ENCODE assay signal across 12 cellular contexts in genomic region chr1:78303620-78304019, GRCh38.
A peak's percentile ranks its signal among the peaks of the same experiment; 100 is the strongest.
DNase-seq lines count a peak whose midpoint lies in the region; ATAC-seq and TF ChIP-seq lines count a peak whose summit lies in the region.
"Had no signal": no experiment of that assay in that cellular context is flagged by ENCODE, and none has a peak within 500 bp of the region (broad histone marks: within the 10 kb centered on the region; RNA-seq: fewer than 3 reads in every experiment).

No MANE protein-coding gene starts in this region.

- H2BK120ac ChIP-seq in mesenchymal stem cell (ENCODE audit: low read depth, low read length), result no peak overlapping the region

- H3K14ac ChIP-seq in mesenchymal stem cell (ENCODE audit: low read length in 2 of 2), result no peak overlapping the region

- in situ Hi-C loops in ACHN (cut with HindIII; ENCODE audit: low pct_ligation_motif_present, low pct_unique_long_range_greater_than_20kb, low sequenced_read_pairs), result no loop called here

- DNase-seq in ACHN (peak; percentile 92), M059J (ENCODE audit: low read depth) (peak; percentile 97), epithelial cell of esophagus (ENCODE audit: low read depth) (peak; percentile 98), mesenchymal stem cell (peak; percentile 66), HEK293T (ENCODE audit: extremely low spot score) (no peak), NCI-H1694 (lab: John Stamatoyannopoulos, UW) (no peak), COLO829 (ENCODE audit: low spot score) (no peak)
- DNase-seq: activated gamma-delta T cell treated with Interleukin-2 at 50 U/mL for 16 hours, endodermal cell, NCI-H774 had no signal

- H3K27ac ChIP-seq in mesenchymal stem cell (ENCODE audit: low read length, poor library complexity, severe bottlenecking), result no peak overlapping the region
- H3K27ac ChIP-seq: BLaER1 treated with 17β-estradiol and CSF1 and Interleukin-3, amounts not matched to agents 10 nM and 100 nM had no signal

- no peak overlapping the region for H2BK15ac ChIP-seq in mesenchymal stem cell (ENCODE audit: low read depth, poor library complexity, severe bottlenecking)

- H3K18ac ChIP-seq in mesenchymal stem cell (ENCODE audit: low read depth in 1 of 2, low read length in 2 of 2), result no peak overlapping the region

- H3K4me1 ChIP-seq in mesenchymal stem cell (ENCODE audit: control insufficient read depth, insufficient read depth, low read depth, low read length), result no peaks in the 10 kb centered on the region
- H3K4me1 ChIP-seq: BLaER1 treated with 17β-estradiol and CSF1 and Interleukin-3, amounts not matched to agents 10 nM and 100 nM had no signal

- H2AK5ac ChIP-seq in mesenchymal stem cell (ENCODE audit: low read length, severe bottlenecking), result no peak overlapping the region

- H2BK12ac ChIP-seq in mesenchymal stem cell (ENCODE audit: low read length in 2 of 2), result no peak overlapping the region

- H3K79me1 ChIP-seq in mesenchymal stem cell (replicated peaks; ENCODE audit: low read length, poor library complexity, severe bottlenecking), result no peaks in the 10 kb centered on the region

- no peak overlapping the region for H3K4me2 ChIP-seq in mesenchymal stem cell (ENCODE audit: low read length, poor library complexity, severe bottlenecking)
- H3K4me2 ChIP-seq: BLaER1 treated with 17β-estradiol and CSF1 and Interleukin-3, amounts not matched to agents 10 nM and 100 nM had no signal

- no peaks in the 10 kb centered on the region for H3K36me3 ChIP-seq in mesenchymal stem cell (ENCODE audit: control insufficient read depth in 1 of 2, insufficient read depth in 2 of 2, low read depth in 1 of 2, low read length in 2 of 2)
- H3K36me3 ChIP-seq: BLaER1 treated with 17β-estradiol and CSF1 and Interleukin-3, amounts not matched to agents 10 nM and 100 nM had no signal

- no peak overlapping the region for H4K91ac ChIP-seq in mesenchymal stem cell (ENCODE audit: low read length)

- no peak overlapping the region for H2BK5ac ChIP-seq in mesenchymal stem cell (ENCODE audit: low read depth, low read length, poor library complexity, severe bottlenecking)

- 34% methylated on average over 2 of the region's 2 CpGs for WGBS in mesenchymal stem cell

- H3K4me3 ChIP-seq in epithelial cell of esophagus (ENCODE audit: low read length), result no peak overlapping the region
- H3K4me3 ChIP-seq in mesenchymal stem cell (ENCODE audit: insufficient read depth in 1 of 2, low read depth in 1 of 2, low read length in 2 of 2), result peak overlapping the region in 1 of 2 experiments; percentile 29
- H3K4me3 ChIP-seq: BLaER1 treated with 17β-estradiol and CSF1 and Interleukin-3, amounts not matched to agents 10 nM and 100 nM had no signal

- TF ChIP-seq CTCF in epithelial cell of esophagus (IDR thresholded peaks at IDR 0.05; ENCODE audit: insufficient read depth, low read depth, low read length, missing control alignments), result no peak

- H3K9me3 ChIP-seq in mesenchymal stem cell (ENCODE audit: control insufficient read depth, low read length), result no peaks in the 10 kb centered on the region

- H3K23ac ChIP-seq in mesenchymal stem cell (ENCODE audit: low read length in 2 of 2), result no peak overlapping the region

- no peak for ATAC-seq in GM18909 (IDR thresholded peaks at IDR 0.05; ENCODE audit: poor library complexity, unreplicated experiment)

- POLR2A ChIA-PET in HEK293T (lab: Yijun Ruan, JAX), result no interaction called here

- H2AFZ ChIP-seq in mesenchymal stem cell (ENCODE audit: low read depth, low read length), result no peak overlapping the region

- CTCF ChIA-PET in HEK293T (lab: Yijun Ruan, JAX), result no interaction called here

- no peak overlapping the region for H3K4ac ChIP-seq in mesenchymal stem cell (ENCODE audit: low read depth in 1 of 2, low read length in 2 of 2)

- H4K8ac ChIP-seq in mesenchymal stem cell (ENCODE audit: low read length), result no peak overlapping the region

- H3K27me3 ChIP-seq in mesenchymal stem cell (ENCODE audit: control insufficient read depth in 1 of 2, insufficient read depth in 1 of 2, low read length in 2 of 2), result no peaks in the 10 kb centered on the region
- H3K27me3 ChIP-seq: BLaER1 treated with 17β-estradiol and CSF1 and Interleukin-3, amounts not matched to agents 10 nM and 100 nM had no signal

- H3K9ac ChIP-seq in mesenchymal stem cell (ENCODE audit: low read length), result peak overlapping the region; percentile 66
- H3K9ac ChIP-seq: BLaER1 treated with 17β-estradiol and CSF1 and Interleukin-3, amounts not matched to agents 10 nM and 100 nM had no signal

TF ChIP-seq in HEK293T, 16 proteins besides CTCF, POLR2A, EP300 and RAD21:
- no peak for TF ChIP-seq ARNT (IDR thresholded peaks at IDR 0.05)
- no peak for TF ChIP-seq CTBP1 (IDR thresholded peaks at IDR 0.05; ENCODE audit: borderline replicate concordance)
- no peak for TF ChIP-seq TARDBP (IDR thresholded peaks at IDR 0.05)
- TF ChIP-seq ZNF384 (IDR thresholded peaks at IDR 0.05), result no peak
- TF ChIP-seq FOXM1 (IDR thresholded peaks at IDR 0.05; ENCODE audit: borderline replicate concordance), result no peak
- no peak for TF ChIP-seq FOXA1 (IDR thresholded peaks at IDR 0.05)
- TF ChIP-seq SP1 (IDR thresholded peaks at IDR 0.05), result no peak
- TF ChIP-seq L3MBTL2 (conservative IDR thresholded peaks at IDR 0.05), result no peak
- TF ChIP-seq HDGF (IDR thresholded peaks at IDR 0.05; ENCODE audit: borderline replicate concordance), result no peak
- no peak for TF ChIP-seq NFRKB (IDR thresholded peaks at IDR 0.05)
- no peak for TF ChIP-seq BHLHE40 (IDR thresholded peaks at IDR 0.05; ENCODE audit: borderline replicate concordance)
- TF ChIP-seq FOXK2 (IDR thresholded peaks at IDR 0.05), result no peak
- TF ChIP-seq PKNOX1 (IDR thresholded peaks at IDR 0.05), result no peak
- no peak for TF ChIP-seq SUZ12 (IDR thresholded peaks at IDR 0.05)
- TF ChIP-seq LEF1 (IDR thresholded peaks at IDR 0.05; ENCODE audit: borderline replicate concordance), result no peak
- no peak for TF ChIP-seq ELF4 (IDR thresholded peaks at IDR 0.05)

Comparison
In these comparisons a context has a peak if more than half of its experiments do, and no peak if none do; other contexts are left out.
1. DNase-seq: peak in ACHN (single experiment), M059J (single experiment), epithelial cell of esophagus (single experiment) and mesenchymal stem cell (single experiment); none in HEK293T (single experiment), NCI-H1694 (single experiment) and COLO829 (single experiment).